ENCODE assay signal across 14 cellular contexts in the genomic region with DNA sequence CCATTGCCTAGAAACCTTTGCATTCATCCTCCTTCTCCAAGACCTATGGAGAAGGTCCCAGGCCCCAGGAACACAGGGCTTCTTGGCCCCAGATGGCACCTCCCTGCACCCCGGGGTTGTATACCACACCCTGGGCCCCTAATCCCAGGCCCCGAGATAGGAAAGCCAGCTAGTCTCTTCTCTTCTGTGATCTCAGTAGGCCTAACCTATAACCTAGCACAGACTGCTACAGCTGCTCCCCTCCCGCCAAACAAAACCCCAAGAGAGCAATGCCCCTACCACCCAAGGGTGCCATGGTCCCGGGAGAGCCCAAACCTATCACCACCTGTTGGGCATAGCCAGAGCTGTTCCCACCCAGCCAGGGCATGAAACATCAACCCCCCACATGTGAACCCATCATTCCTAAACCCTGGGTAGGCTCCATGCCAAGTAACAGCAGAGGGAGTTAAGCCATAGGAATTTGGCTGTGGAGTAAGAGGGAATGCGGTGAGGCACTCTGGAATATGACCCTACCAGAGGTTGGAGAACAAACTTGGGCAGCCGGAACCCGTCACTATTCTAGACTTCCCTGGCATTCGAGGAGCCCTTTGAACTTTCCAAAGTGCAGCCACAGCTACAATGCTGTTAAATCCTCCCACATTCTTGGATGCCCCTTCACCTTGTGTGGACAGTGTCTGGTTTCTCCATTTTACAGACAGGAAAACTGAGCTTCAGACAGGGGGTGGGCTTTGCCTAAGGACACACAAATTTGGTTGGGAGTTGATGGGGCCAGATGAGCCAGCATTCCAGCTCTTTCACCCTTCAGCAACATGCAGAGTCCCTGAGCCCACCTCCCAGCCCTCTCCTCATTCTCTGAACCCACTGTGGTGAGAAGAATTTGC. TPM values are rescaled to one million over a fixed set of nuclear protein-coding genes. Genes with fewer than 3 reads are reported as not detected.
A peak's percentile ranks its signal among the peaks of the same experiment; 100 is the strongest.
DNase-seq lines count a peak whose midpoint lies in the region; ATAC-seq and TF ChIP-seq lines count a peak whose summit lies in the region.
"Had no signal": no experiment of that assay in that cellular context is flagged by ENCODE, and none has a peak within 500 bp of the region (broad histone marks: within the 10 kb centered on the region; RNA-seq: fewer than 3 reads in every experiment).

No MANE protein-coding gene starts in this region.

- in situ Hi-C loops in HAP-1 (cut with MboI; ENCODE audit: low sequenced_read_pairs), result no loop called here

- intact Hi-C loops in natural killer cell (cut with micrococcal nuclease), result loop anchor here (1.0 kb wide), 2 partner anchors 9 to 12 kb away; no protein-coding TSS in a partner anchor

- peak overlapping the region; percentile 99 for H3K27ac ChIP-seq in DOHH2 (ENCODE audit: low read depth, low read length)

- peak; percentile 5 for DNase-seq in LHCN-M2 (ENCODE audit: low read depth)
- DNase-seq in activated naive CD8-positive, alpha-beta T cell treated with anti-CD3 and anti-CD28 coated beads, Interleukin-2, amount 50 U/mL, for 24 hours, result no peak
- no peak for DNase-seq in natural killer cell
- DNase-seq in COLO829 (ENCODE audit: low spot score), result no peak
- no peak for DNase-seq in HAP-1 (ENCODE audit: low spot score in 2 of 2)
- DNase-seq in DMS53 treated with DMSO at 0.1 percent for 48 hours (lab: John Stamatoyannopoulos, UW; ENCODE audit: unreplicated experiment), result no peak
- DNase-seq: activated CD8-positive, alpha-beta memory T cell treated with anti-CD3 and anti-CD28 coated beads, Interleukin-2, amount 50 U/mL, for 48 hours; trophoblast cell had no signal

- no peaks in the 10 kb centered on the region for H3K9me3 Mint-ChIP-seq in activated naive CD8-positive, alpha-beta T cell treated with anti-CD3 and anti-CD28 coated beads, Interleukin-2, amount 50 U/mL, for 24 hours
- H3K9me3 Mint-ChIP-seq in natural killer cell, result no peaks in the 10 kb centered on the region
- H3K9me3 Mint-ChIP-seq: neural crest cell had no signal

- ATAC-seq in activated naive CD8-positive, alpha-beta T cell treated with anti-CD3 and anti-CD28 coated beads, Interleukin-2, amount 50 U/mL, for 24 hours, result no peak
- ATAC-seq in natural killer cell (no peak), HG03159 (IDR thresholded peaks at IDR 0.05; ENCODE audit: unreplicated experiment) (no peak)
- ATAC-seq: Panc1 had no signal

- no peaks in the 10 kb centered on the region for H3K79me2 ChIP-seq in DOHH2 (ENCODE audit: control insufficient read depth, low read length)

- no peaks in the 10 kb centered on the region for H3K27me3 Mint-ChIP-seq in activated naive CD8-positive, alpha-beta T cell treated with anti-CD3 and anti-CD28 coated beads, Interleukin-2, amount 50 U/mL, for 24 hours
- no peaks in the 10 kb centered on the region for H3K27me3 Mint-ChIP-seq in natural killer cell (ENCODE audit: low read depth in 2 of 2)

- H3K4me2 ChIP-seq in DOHH2 (ENCODE audit: low read length), result peak overlapping the region; percentile 82

- peak overlapping the region; percentile 81 for H3K27ac Mint-ChIP-seq in activated naive CD8-positive, alpha-beta T cell treated with anti-CD3 and anti-CD28 coated beads, Interleukin-2, amount 50 U/mL, for 24 hours
- peak overlapping the region; percentile 75 to 83 for H3K27ac Mint-ChIP-seq in natural killer cell

- no peaks in the 10 kb centered on the region for H3K9me2 ChIP-seq in DOHH2 (replicated peaks; ENCODE audit: control insufficient read depth, low read length)

- peaks cover 6% of the 10 kb centered on the region; the same call in 1 of the 2 replicates for H3F3A ChIP-seq in DOHH2 (ENCODE audit: control insufficient read depth, insufficient read depth)

- H3K27me3 ChIP-seq in DOHH2 (ENCODE audit: control insufficient read depth, low read length), result no peaks in the 10 kb centered on the region
- no peaks in the 10 kb centered on the region for H3K27me3 ChIP-seq in HAP-1 (ENCODE audit: low read depth)

- H3K36me3 Mint-ChIP-seq in activated naive CD8-positive, alpha-beta T cell treated with anti-CD3 and anti-CD28 coated beads, Interleukin-2, amount 50 U/mL, for 24 hours (ENCODE audit: low read depth), result peaks cover 3% of the 10 kb centered on the region
- H3K36me3 Mint-ChIP-seq in natural killer cell, result no peaks in the 10 kb centered on the region

- H3K9me3 ChIP-seq in DOHH2 (ENCODE audit: control insufficient read depth, insufficient read depth, low read length) (no peaks in the 10 kb centered on the region), HAP-1 (no peaks in the 10 kb centered on the region)

- H3K4me3 Mint-ChIP-seq in activated naive CD8-positive, alpha-beta T cell treated with anti-CD3 and anti-CD28 coated beads, Interleukin-2, amount 50 U/mL, for 24 hours, result peak overlapping the region; percentile 36
- peak overlapping the region; percentile 65 for H3K4me3 Mint-ChIP-seq in natural killer cell
- H3K4me3 Mint-ChIP-seq: neural crest cell had no signal

- peaks cover 60% of the 10 kb centered on the region for H3K4me1 Mint-ChIP-seq in activated naive CD8-positive, alpha-beta T cell treated with anti-CD3 and anti-CD28 coated beads, Interleukin-2, amount 50 U/mL, for 24 hours
- peaks cover 41 to 51% of the 10 kb centered on the region in 2 donors for H3K4me1 Mint-ChIP-seq in natural killer cell
- H3K4me1 Mint-ChIP-seq: neural crest cell had no signal

- H3K36me3 ChIP-seq in DOHH2 (ENCODE audit: control insufficient read depth, low read length) (peaks cover 8% of the 10 kb centered on the region), HAP-1 (replicated peaks) (no peaks in the 10 kb centered on the region)

- H4K20me1 ChIP-seq in DOHH2 (ENCODE audit: control insufficient read depth, insufficient read depth, low read depth, low read length), result no peaks in the 10 kb centered on the region

- no peak for TF ChIP-seq CTCF in DOHH2 (IDR thresholded peaks at IDR 0.05; ENCODE audit: low read depth, low read length, poor library complexity, severe bottlenecking)
- no peak for TF ChIP-seq CTCF in natural killer cell (IDR thresholded peaks at IDR 0.05)

- H3K4me1 ChIP-seq in DOHH2 (ENCODE audit: control insufficient read depth, low read length), result peaks cover 74% of the 10 kb centered on the region
- H3K4me1 ChIP-seq in HAP-1, result no peaks in the 10 kb centered on the region

- H3K4me3 ChIP-seq in DOHH2 (ENCODE audit: low read length), result peak overlapping the region; percentile 64
- H3K4me3 ChIP-seq in HAP-1, result no peak overlapping the region

RNA-seq across cellular contexts. Expression of gene SASH3, which starts 10.9 kb away (rescaled TPM):
- total RNA-seq in LHCN-M2 (2014; rRNA removed) (not detected in 2 replicates), natural killer cell (100 to 1,000 TPM; 356 to 403 (median 392) TPM)
- not detected for polyA plus RNA-seq in LHCN-M2 (2012)
- total RNA-seq: endothelial cell of umbilical vein, M059J, neural crest cell had no signal
- polyA plus RNA-seq: endothelial cell of umbilical vein had no signal

RNA-seq across cellular contexts. Expression of gene XPNPEP2, which starts 30.0 kb away (rescaled TPM):
- total RNA-seq in LHCN-M2 (2014; rRNA removed) (not detected in 2 replicates), natural killer cell (1 to 10 TPM in 2 of 3 donors, under 1 TPM in 1; 0.96 to 2.6 (median 1.6) TPM)
- not detected for polyA plus RNA-seq in LHCN-M2 (2012)
- total RNA-seq: endothelial cell of umbilical vein, M059J had no signal

Comparison
In these comparisons a context has a peak if more than half of its experiments do, and no peak if none do; other contexts are left out.
1. RNA of gene SASH3, which starts 10.9 kb away (total RNA-seq): 356 to 403 TPM in natural killer cell; not detected in LHCN-M2; every median in the first group is over 100 times any median in the second.